23 cellular contexts compared by ENCODE assay signal in the genomic region with DNA sequence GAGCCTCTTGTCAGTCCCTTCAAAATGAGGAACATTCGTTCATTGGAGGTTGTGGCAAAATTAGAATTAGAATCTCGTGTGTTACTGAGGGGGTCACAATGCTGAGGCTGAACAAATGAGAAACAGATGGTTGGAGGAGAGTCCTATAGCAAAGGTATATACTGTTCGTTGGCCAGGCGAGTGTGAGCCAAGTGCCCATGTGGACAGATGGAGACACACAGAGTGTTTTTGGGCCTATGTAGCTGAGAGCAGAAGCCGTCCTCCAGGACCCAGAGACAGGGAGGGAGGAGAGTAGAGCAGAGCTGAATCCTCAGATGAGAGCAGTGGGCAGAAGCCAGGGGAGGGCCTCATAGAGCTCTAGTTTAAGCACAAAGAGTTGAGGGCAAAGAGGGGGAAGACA.
DNase-seq lines count a peak whose midpoint lies in the region; ATAC-seq and TF ChIP-seq lines count a peak whose summit lies in the region.
"Had no signal": no experiment of that assay in that cellular context is flagged by ENCODE, and none has a peak within 500 bp of the region (broad histone marks: within the 10 kb centered on the region; RNA-seq: fewer than 3 reads in every experiment).

No MANE protein-coding gene starts in this region.

- H3K27me3 ChIP-seq in muscle layer of colon (ENCODE audit: control insufficient read depth in 1 of 2, insufficient read depth in 2 of 2, low read length in 2 of 2) (no peaks in the 10 kb centered on the region), stomach smooth muscle (ENCODE audit: control insufficient read depth in 1 of 2, insufficient read depth in 2 of 2, low read length in 2 of 2) (no peaks in the 10 kb centered on the region), uterus (no peaks in the 10 kb centered on the region)
- H3K27me3 ChIP-seq: BLaER1 had no signal

- H3K36me3 ChIP-seq in muscle layer of colon (ENCODE audit: insufficient read depth, low read length) (no peaks in the 10 kb centered on the region), stomach smooth muscle (ENCODE audit: control insufficient read depth in 2 of 2, insufficient read depth in 2 of 2, low read length in 2 of 2) (no peaks in the 10 kb centered on the region), uterus (no peaks in the 10 kb centered on the region)
- H3K36me3 ChIP-seq: BLaER1 had no signal

- H3K4me3 ChIP-seq in muscle layer of colon (ENCODE audit: low read depth in 1 of 2, low read length in 2 of 2) (no peak overlapping the region), stomach smooth muscle (ENCODE audit: low read length in 2 of 2) (no peak overlapping the region), uterus (no peak overlapping the region)
- H3K4me3 ChIP-seq: A549, BLaER1, GM12878, K562 had no signal

- H3K4me1 ChIP-seq in muscle layer of colon (ENCODE audit: insufficient read depth, low read length) (peaks cover 66% of the 10 kb centered on the region), stomach smooth muscle (ENCODE audit: control insufficient read depth, insufficient read depth, low read length) (peaks cover 6% of the 10 kb centered on the region), uterus (peaks cover 0 to 9% of the 10 kb centered on the region in 2 donors)

- H3K9me3 ChIP-seq in muscle layer of colon (ENCODE audit: low read length) (no peaks in the 10 kb centered on the region), stomach smooth muscle (ENCODE audit: control insufficient read depth in 2 of 2, low read length in 2 of 2) (no peaks in the 10 kb centered on the region), uterus (no peaks in the 10 kb centered on the region)
- H3K9me3 ChIP-seq: A549, BLaER1 had no signal

- ATAC-seq in HG03139 (IDR thresholded peaks at IDR 0.05; ENCODE audit: unreplicated experiment), result no peak
- ATAC-seq: A549, GM12878, HCT116, K562 had no signal

- H3K9me3 Mint-ChIP-seq in immature natural killer cell, result no peaks in the 10 kb centered on the region

- H3K27ac ChIP-seq in cingulate gyrus (ENCODE audit: low read depth, low read length) (peak overlapping the region; percentile 70), muscle layer of colon (ENCODE audit: low read depth, low read length) (peak overlapping the region; percentile 83), stomach smooth muscle (ENCODE audit: low read length) (peak overlapping the region; percentile 18), uterus (peak overlapping the region; percentile 85 to 96)
- H3K27ac ChIP-seq: A549, BLaER1 had no signal

- H3K4me1 Mint-ChIP-seq in immature natural killer cell, result no peaks in the 10 kb centered on the region
- H3K4me1 Mint-ChIP-seq: CD4-positive, alpha-beta memory T cell had no signal

- H3K27ac Mint-ChIP-seq in immature natural killer cell, result no peak overlapping the region
- H3K27ac Mint-ChIP-seq: CD4-positive, alpha-beta memory T cell had no signal

- H3K27me3 Mint-ChIP-seq in immature natural killer cell (ENCODE audit: low read depth in 3 of 3), result peaks cover 2 to 8% (median 6%) of the 10 kb centered on the region in 3 donors

- H3K9ac ChIP-seq in muscle layer of colon (ENCODE audit: low read length) (no peak overlapping the region), stomach smooth muscle (ENCODE audit: low read length in 2 of 2) (no peak overlapping the region)
- H3K9ac ChIP-seq: BLaER1 had no signal

- DNase-seq in uterus (no peak), NCI-H2081 (lab: John Stamatoyannopoulos, UW) (no peak), immature natural killer cell (no peak), hepatic stellate cell (ENCODE audit: low spot score) (no peak)
- DNase-seq: CD4-positive, alpha-beta memory T cell; DMS53; EL; GOT3; NCI-H1092 treated with DMSO at 0.1 percent for 48 hours; NCI-H2081 treated with DMSO at 0.1 percent for 48 hours; NCI-H510A treated with DMSO at 0.1 percent for 48 hours; NCI-H82; RPMI8226; SIG-M5 had no signal

- intact Hi-C loops in uterus (cut with DNase I; ENCODE audit: low total_unique reads), result no loop called here

- no peaks in the 10 kb centered on the region for H3K36me3 Mint-ChIP-seq in immature natural killer cell
- H3K36me3 Mint-ChIP-seq: CD4-positive, alpha-beta memory T cell had no signal

- H3K4me3 Mint-ChIP-seq in immature natural killer cell, result no peak overlapping the region
- H3K4me3 Mint-ChIP-seq: CD4-positive, alpha-beta memory T cell had no signal

- no peak for TF ChIP-seq POLR2A in uterus (IDR thresholded peaks at IDR 0.05)

- TF ChIP-seq CTCF in uterus (IDR thresholded peaks at IDR 0.05), result no peak

Comparison
In these comparisons a context has a peak if more than half of its experiments do, and no peak if none do; other contexts are left out.
1. H3K27ac ChIP-seq: peak in every context shown above with its lines; median percentile 90 in uterus; 83 in muscle layer of colon; 70 in cingulate gyrus; 18 in stomach smooth muscle.